In genomic region chr11:61679893-61680621, GRCh38 we compare ENCODE assay signal across 8 cellular contexts. TPM values are rescaled to one million over a fixed set of nuclear protein-coding genes. Genes with fewer than 3 reads are reported as not detected.
DNase-seq lines count a peak whose midpoint lies in the region; ATAC-seq lines count a peak whose summit lies in the region.

Gene DAGLA, plus strand, starts transcription at chr11:61680391. Its CDS starts 39,765 bp downstream, at chr11:61720156.

- ATAC-seq in activated CD4-positive, CD25-positive, alpha-beta regulatory T cell treated with anti-CD3 and anti-CD28 coated beads, Interleukin-2, amount 50 U/mL, for 24 hours: peak; percentile 71 to 73
- ATAC-seq in left colon (peak; percentile 52), GM19452 (IDR thresholded peaks at IDR 0.05; ENCODE audit: unreplicated experiment) (no peak)

- intact Hi-C loops in left colon (cut with DNase I, micrococcal nuclease): loop anchor here in 1 of 2 donors (5.0 kb wide), 1 partner anchor 52 kb away; no protein-coding TSS in a partner anchor

- peak; percentile 96 for DNase-seq in AG08396 (ENCODE audit: low spot score)
- peak; percentile 52 for DNase-seq in GM19240 (ENCODE audit: insufficient read length, low spot score)
- DNase-seq in NCI-H1694 (lab: John Stamatoyannopoulos, UW): peak; percentile 20
- DNase-seq in cerebellar cortex (ENCODE audit: low spot score): peak; percentile 67
- peak in 1 of 2 donors; percentile 75 for DNase-seq in left colon
- DNase-seq in stimulated activated CD4-positive, alpha-beta T cell treated with anti-CD3 and anti-CD28 coated beads, Interleukin-1b, Interleukin-23, amount 100 ng/mL, for 24 hours (ENCODE audit: low read depth in 4 of 4, low spot score in 1 of 4): peak; percentile 42 to 60 (median 55)

RNA-seq across cellular contexts. Expression of gene DAGLA, which starts in this region (rescaled TPM):
- total RNA-seq in left colon: 10 to 100 TPM; 10.7 to 12.2 TPM
